In the genomic region with DNA sequence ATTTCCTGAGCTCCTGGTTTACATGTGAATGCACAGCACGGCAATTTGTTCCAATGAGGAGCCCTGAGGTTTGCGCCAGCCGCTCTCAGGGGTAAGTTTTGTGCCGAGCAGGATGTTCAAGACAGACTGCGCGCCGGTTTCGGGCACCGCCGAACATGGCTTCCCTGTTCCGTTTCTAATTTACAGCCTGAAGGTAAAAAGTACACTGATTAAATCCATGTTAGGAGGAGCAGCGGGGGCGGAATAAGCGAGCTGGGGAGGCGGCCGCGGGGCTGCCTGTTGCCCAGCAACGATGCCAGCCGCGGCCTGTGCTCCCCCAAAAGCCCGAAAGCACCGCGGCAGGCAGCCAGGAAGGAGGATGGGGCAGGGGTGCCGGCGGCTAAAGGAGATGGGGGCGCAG, we compare ENCODE assay signal across 1 cellular context.
TF ChIP-seq lines count a peak whose summit lies in the region.

No MANE protein-coding gene starts in this region.

TF ChIP-seq in SK-N-SH, 30 proteins besides CTCF, POLR2A, EP300 and RAD21:
- no peak for TF ChIP-seq GATA2 (CRISPR knock-in tag; IDR thresholded peaks at IDR 0.05)
- TF ChIP-seq RCOR1 (IDR thresholded peaks at IDR 0.05; ENCODE audit: low read length), result no peak
- no peak for TF ChIP-seq SIN3A (IDR thresholded peaks at IDR 0.05; ENCODE audit: borderline replicate concordance, low read depth, low read length)
- no peak for TF ChIP-seq CHD2 (IDR thresholded peaks at IDR 0.05; ENCODE audit: low read length, partially characterized antibody)
- TF ChIP-seq TEAD4 (IDR thresholded peaks at IDR 0.05; ENCODE audit: borderline replicate concordance, insufficient read depth), result no peak
- TF ChIP-seq POLR2AphosphoS5 (IDR thresholded peaks at IDR 0.05; ENCODE audit: low read depth, low read length), result no peak
- TF ChIP-seq FOSL2 (IDR thresholded peaks at IDR 0.05; ENCODE audit: borderline replicate concordance, low read depth), result no peak
TF ChIP-seq in SK-N-SH: peak in this region for 0.
